8 cellular contexts compared by ENCODE assay signal in genomic region chr7:23181684-23182553, GRCh38. TPM values are rescaled to one million over a fixed set of nuclear protein-coding genes. Genes with fewer than 3 reads are reported as not detected.
A peak's percentile ranks its signal among the peaks of the same experiment; 100 is the strongest.
DNase-seq lines count a peak whose midpoint lies in the region; ATAC-seq and TF ChIP-seq lines count a peak whose summit lies in the region.

NUP42 (plus strand) TSS chr7:23182048; CDS start chr7:23182086, 38 bp downstream.

- no peak for TF ChIP-seq CTCF in SK-N-SH (IDR thresholded peaks at IDR 0.05)

- TF ChIP-seq RAD21 in SK-N-SH (IDR thresholded peaks at IDR 0.05; ENCODE audit: low read length): peak; percentile 33

- H3K27me3 ChIP-seq in SK-N-SH (ENCODE audit: insufficient read depth): no peaks in the 10 kb centered on the region

- WGBS in SK-N-SH (ENCODE audit: low lambda C conversion rate): 2% methylated on average over 60 of the region's 63 CpGs

- POLR2A ChIA-PET in SK-N-SH (lab: Yijun Ruan, JAX): interaction anchor here (1.0 to 1.6 kb wide), 3 partner anchors 75 to 80 kb away, joined by 5 to 17 read pairs (median 5); partner anchors contain the start of gene KLHL7

- peak within 1 kb of the TSS; percentile 95 for H2AFZ ChIP-seq in SK-N-SH (ENCODE audit: low read depth)

- H3K9ac ChIP-seq in SK-N-SH: peak within 1 kb of the TSS; percentile 88

- H3K9me3 ChIP-seq in SK-N-SH: no peaks in the 10 kb centered on the region

- H3K4me2 ChIP-seq in SK-N-SH: peak within 1 kb of the TSS; percentile 83

- ATAC-seq in HG02571 (IDR thresholded peaks at IDR 0.05; ENCODE audit: unreplicated experiment): peak; percentile 95

- H3K4me3 ChIP-seq in SK-N-SH (ENCODE audit: low read depth in 2 of 2, low read length in 1 of 2): peak within 1 kb of the TSS; percentile 89 to 94

- peak within 1 kb of the TSS; percentile 88 to 96 for H3K27ac ChIP-seq in SK-N-SH (ENCODE audit: low read depth in 2 of 2, low read length in 1 of 2)

- CTCF ChIA-PET in SK-N-SH (lab: Yijun Ruan, JAX): interaction anchor here (0.7 to 6.4 kb wide), 8 partner anchors 12 to 128 kb away, joined by 3 to 107 read pairs (median 4); no protein-coding TSS in a partner anchor

- no peaks in the 10 kb centered on the region; the same call in 1 of the 2 replicates for H4K20me1 ChIP-seq in SK-N-SH (ENCODE audit: insufficient read depth)

- H3K36me3 ChIP-seq in SK-N-SH (replicated peaks in 1 of 2; ENCODE audit: control insufficient read depth in 1 of 2, insufficient read depth in 2 of 2, low read length in 1 of 2): peaks cover 16 to 19% of the 10 kb centered on the region in 2 experiments

- TF ChIP-seq EP300 in SK-N-SH (IDR thresholded peaks at IDR 0.05; ENCODE audit: borderline replicate concordance in 1 of 2, low read depth in 1 of 2, low read length in 1 of 2): peak; percentile 8 to 80; a peak in 3 of 4 replicates

- peaks cover 46% of the 10 kb centered on the region for H3K79me2 ChIP-seq in SK-N-SH (ENCODE audit: insufficient read depth)

- no peaks in the 10 kb centered on the region for H3K9me2 ChIP-seq in SK-N-SH

- H3K4me1 ChIP-seq in SK-N-SH (ENCODE audit: control insufficient read depth in 1 of 2, insufficient read depth in 2 of 2, low read depth in 1 of 2, low read length in 1 of 2): peaks cover 8 to 13% of the 10 kb centered on the region in 2 experiments; a peak in 3 of 4 replicates

- DNase-seq in GM04504 (ENCODE audit: low read depth) (peak; percentile 97), NCI-H1048 (lab: John Stamatoyannopoulos, UW) (peak; percentile 93), SK-N-SH (peak; percentile 97), germinal center (ENCODE audit: low spot score) (peak; percentile 94), non-pigmented ciliary epithelial cell (ENCODE audit: low read depth) (peak; percentile 99), superior temporal gyrus (ENCODE audit: extremely low spot score) (peak; percentile 97)
- DNase-seq in activated naive CD4-positive, alpha-beta T cell treated with anti-CD3 and anti-CD28 coated beads, Interleukin-2, amount 50 U/mL, for 16 hours: peak; percentile 94

- H3F3A ChIP-seq in SK-N-SH (replicated peaks; ENCODE audit: insufficient read depth): peaks cover 24% of the 10 kb centered on the region

TF ChIP-seq in SK-N-SH, 30 proteins besides CTCF, POLR2A, EP300 and RAD21 (continues in another document):
- TF ChIP-seq CHD2 (IDR thresholded peaks at IDR 0.05; ENCODE audit: low read length, partially characterized antibody): peak; percentile 95
- peak; percentile 47; the same call in 1 of the 2 replicates for TF ChIP-seq TCF12 (IDR thresholded peaks at IDR 0.05)
- TF ChIP-seq MXI1 (IDR thresholded peaks at IDR 0.05; ENCODE audit: low read depth, low read length): peak; percentile 99
- TF ChIP-seq, protein P1, sequence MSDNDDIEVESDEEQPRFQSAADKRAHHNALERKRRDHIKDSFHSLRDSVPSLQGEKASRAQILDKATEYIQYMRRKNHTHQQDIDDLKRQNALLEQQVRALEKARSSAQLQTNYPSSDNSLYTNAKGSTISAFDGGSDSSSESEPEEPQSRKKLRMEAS (IDR thresholded peaks at IDR 0.05; ENCODE audit: low read depth): peak; percentile 97
- TF ChIP-seq TEAD4 (IDR thresholded peaks at IDR 0.05; ENCODE audit: borderline replicate concordance, insufficient read depth): no peak
- TF ChIP-seq, protein P2, sequence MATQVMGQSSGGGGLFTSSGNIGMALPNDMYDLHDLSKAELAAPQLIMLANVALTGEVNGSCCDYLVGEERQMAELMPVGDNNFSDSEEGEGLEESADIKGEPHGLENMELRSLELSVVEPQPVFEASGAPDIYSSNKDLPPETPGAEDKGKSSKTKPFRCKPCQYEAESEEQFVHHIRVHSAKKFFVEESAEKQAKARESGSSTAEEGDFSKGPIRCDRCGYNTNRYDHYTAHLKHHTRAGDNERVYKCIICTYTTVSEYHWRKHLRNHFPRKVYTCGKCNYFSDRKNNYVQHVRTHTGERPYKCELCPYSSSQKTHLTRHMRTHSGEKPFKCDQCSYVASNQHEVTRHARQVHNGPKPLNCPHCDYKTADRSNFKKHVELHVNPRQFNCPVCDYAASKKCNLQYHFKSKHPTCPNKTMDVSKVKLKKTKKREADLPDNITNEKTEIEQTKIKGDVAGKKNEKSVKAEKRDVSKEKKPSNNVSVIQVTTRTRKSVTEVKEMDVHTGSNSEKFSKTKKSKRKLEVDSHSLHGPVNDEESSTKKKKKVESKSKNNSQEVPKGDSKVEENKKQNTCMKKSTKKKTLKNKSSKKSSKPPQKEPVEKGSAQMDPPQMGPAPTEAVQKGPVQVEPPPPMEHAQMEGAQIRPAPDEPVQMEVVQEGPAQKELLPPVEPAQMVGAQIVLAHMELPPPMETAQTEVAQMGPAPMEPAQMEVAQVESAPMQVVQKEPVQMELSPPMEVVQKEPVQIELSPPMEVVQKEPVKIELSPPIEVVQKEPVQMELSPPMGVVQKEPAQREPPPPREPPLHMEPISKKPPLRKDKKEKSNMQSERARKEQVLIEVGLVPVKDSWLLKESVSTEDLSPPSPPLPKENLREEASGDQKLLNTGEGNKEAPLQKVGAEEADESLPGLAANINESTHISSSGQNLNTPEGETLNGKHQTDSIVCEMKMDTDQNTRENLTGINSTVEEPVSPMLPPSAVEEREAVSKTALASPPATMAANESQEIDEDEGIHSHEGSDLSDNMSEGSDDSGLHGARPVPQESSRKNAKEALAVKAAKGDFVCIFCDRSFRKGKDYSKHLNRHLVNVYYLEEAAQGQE (IDR thresholded peaks at IDR 0.05; ENCODE audit: low read depth, low read length): 0 out of 2 replicates have a peak, but pooled peaks have one; percentile 6
- no peak for TF ChIP-seq SMC3 (IDR thresholded peaks at IDR 0.05; ENCODE audit: low read depth, low read length)
- TF ChIP-seq SIN3A (IDR thresholded peaks at IDR 0.05; ENCODE audit: borderline replicate concordance, low read depth, low read length): peak; percentile 95
- TF ChIP-seq MEF2A (IDR thresholded peaks at IDR 0.05; ENCODE audit: borderline replicate concordance, low read depth): no peak
- TF ChIP-seq, protein P3, sequence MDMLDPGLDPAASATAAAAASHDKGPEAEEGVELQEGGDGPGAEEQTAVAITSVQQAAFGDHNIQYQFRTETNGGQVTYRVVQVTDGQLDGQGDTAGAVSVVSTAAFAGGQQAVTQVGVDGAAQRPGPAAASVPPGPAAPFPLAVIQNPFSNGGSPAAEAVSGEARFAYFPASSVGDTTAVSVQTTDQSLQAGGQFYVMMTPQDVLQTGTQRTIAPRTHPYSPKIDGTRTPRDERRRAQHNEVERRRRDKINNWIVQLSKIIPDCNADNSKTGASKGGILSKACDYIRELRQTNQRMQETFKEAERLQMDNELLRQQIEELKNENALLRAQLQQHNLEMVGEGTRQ (IDR thresholded peaks at IDR 0.05; ENCODE audit: borderline replicate concordance, low read depth, low read length): peak; percentile 19; the same call in 1 of the 2 replicates
- TF ChIP-seq GABPA (IDR thresholded peaks at IDR 0.05; ENCODE audit: low read depth): peak; percentile 76
- TF ChIP-seq JUND (IDR thresholded peaks at IDR 0.05): no peak
- TF ChIP-seq RFX5 (IDR thresholded peaks at IDR 0.05; ENCODE audit: low read length): peak; percentile 95
- TF ChIP-seq FOSL2 (IDR thresholded peaks at IDR 0.05; ENCODE audit: borderline replicate concordance, low read depth): peak; percentile 38; the same call in 1 of the 2 replicates
- TF ChIP-seq FOXM1 (IDR thresholded peaks at IDR 0.05; ENCODE audit: low read depth): peak; percentile 51
- TF ChIP-seq EZH2phosphoT487 (IDR thresholded peaks at IDR 0.05; ENCODE audit: borderline replicate concordance, low read depth): no peak
- TF ChIP-seq YY1 (IDR thresholded peaks at IDR 0.05; ENCODE audit: low read depth): peak; percentile 83; the same call in 1 of the 2 replicates
- TF ChIP-seq TAF1 (IDR thresholded peaks at IDR 0.05; ENCODE audit: borderline replicate concordance, low read depth, low read length): peak; percentile 89
- TF ChIP-seq NRF1 (IDR thresholded peaks at IDR 0.05; ENCODE audit: low read depth, low read length): no peak
- peak; percentile 96 for TF ChIP-seq POLR2AphosphoS5 (IDR thresholded peaks at IDR 0.05; ENCODE audit: low read depth, low read length)
- no peak for TF ChIP-seq IRF3 (IDR thresholded peaks at IDR 0.05; ENCODE audit: low read depth, low read length)
- TF ChIP-seq, protein P4, sequence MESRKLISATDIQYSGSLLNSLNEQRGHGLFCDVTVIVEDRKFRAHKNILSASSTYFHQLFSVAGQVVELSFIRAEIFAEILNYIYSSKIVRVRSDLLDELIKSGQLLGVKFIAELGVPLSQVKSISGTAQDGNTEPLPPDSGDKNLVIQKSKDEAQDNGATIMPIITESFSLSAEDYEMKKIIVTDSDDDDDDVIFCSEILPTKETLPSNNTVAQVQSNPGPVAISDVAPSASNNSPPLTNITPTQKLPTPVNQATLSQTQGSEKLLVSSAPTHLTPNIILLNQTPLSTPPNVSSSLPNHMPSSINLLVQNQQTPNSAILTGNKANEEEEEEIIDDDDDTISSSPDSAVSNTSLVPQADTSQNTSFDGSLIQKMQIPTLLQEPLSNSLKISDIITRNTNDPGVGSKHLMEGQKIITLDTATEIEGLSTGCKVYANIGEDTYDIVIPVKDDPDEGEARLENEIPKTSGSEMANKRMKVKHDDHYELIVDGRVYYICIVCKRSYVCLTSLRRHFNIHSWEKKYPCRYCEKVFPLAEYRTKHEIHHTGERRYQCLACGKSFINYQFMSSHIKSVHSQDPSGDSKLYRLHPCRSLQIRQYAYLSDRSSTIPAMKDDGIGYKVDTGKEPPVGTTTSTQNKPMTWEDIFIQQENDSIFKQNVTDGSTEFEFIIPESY (IDR thresholded peaks at IDR 0.05; ENCODE audit: borderline replicate concordance, low read depth): peak; percentile 69
- TF ChIP-seq RXRA (IDR thresholded peaks at IDR 0.05; ENCODE audit: borderline replicate concordance, low read depth): peak; percentile 12; the same call in 1 of the 2 replicates
- peak; percentile 62; the same call in 1 of the 2 replicates for TF ChIP-seq FOXJ3 (CRISPR knock-in tag; IDR thresholded peaks at IDR 0.05)

RNA-seq across cellular contexts. Expression of gene NUP42, which starts in this region (rescaled TPM):
- 22.7 and 38.1 TPM in 2 replicates for polyA plus RNA-seq in SK-N-SH (2012; rRNA removed)
- 24.0 and 27.3 TPM in 2 replicates for polyA plus RNA-seq in SK-N-SH (2012; cell fraction: cytosol; rRNA removed)
- 28.1 and 59.6 TPM in 2 replicates for polyA plus RNA-seq in SK-N-SH (2012; cell fraction: nucleus; rRNA removed)

Comparison
In these comparisons a context has a peak if more than half of its experiments do, and no peak if none do; other contexts are left out.
1. Peak in every context shown above with its lines: DNase-seq, ATAC-seq, H3K4me3 ChIP-seq and H3K27ac ChIP-seq.